19 cellular contexts compared by ENCODE assay signal in genomic region chr4:140047781-140048180, GRCh38.
DNase-seq lines count a peak whose midpoint lies in the region; ATAC-seq and TF ChIP-seq lines count a peak whose summit lies in the region.
"Had no signal": no experiment of that assay in that cellular context is flagged by ENCODE, and none has a peak within 500 bp of the region (broad histone marks: within the 10 kb centered on the region; RNA-seq: fewer than 3 reads in every experiment).

No MANE protein-coding gene starts in this region.

- POLR2A ChIA-PET in Panc1 (lab: Charles Lee): interaction anchor here (0.6 to 0.7 kb wide), 2 partner anchors 9 to 92 kb away, joined by 3 to 11 read pairs; no protein-coding TSS in a partner anchor

- no peak overlapping the region for H3K9ac ChIP-seq in H9 (ENCODE audit: extremely low read depth, insufficient read length, low read length)

- no peak overlapping the region for H3K18ac ChIP-seq in H9 (ENCODE audit: insufficient read length, low read depth, low read length)

- no peak overlapping the region for H3K23ac ChIP-seq in H9 (ENCODE audit: insufficient read length, low read depth, low read length)

- peaks cover 4% of the 10 kb centered on the region for H3K27me3 Mint-ChIP-seq in H9 (ENCODE audit: low read depth)

- peak overlapping the region; percentile 79 for H3K4me2 ChIP-seq in H9 (ENCODE audit: insufficient read depth, insufficient read length, low read length)

- DNase-seq in H9 (no peak), Panc1 (ENCODE audit: low read depth, low spot score) (no peak), esophagus squamous epithelium (lab: John Stamatoyannopoulos, UW) (no peak), psoas muscle (no peak), foreskin keratinocyte (no peak), SHP77 treated with DMSO at 0.1 percent for 48 hours (lab: John Stamatoyannopoulos, UW) (no peak)
- DNase-seq in effector memory CD4-positive, alpha-beta T cell: no peak
- DNase-seq in NK-92 treated with Interleukin-12 subunit alpha and Interleukin-12 subunit beta, amount 100 ng/mL, for 24 hours (lab: John Stamatoyannopoulos, UW): no peak
- DNase-seq: activated CD4-positive, alpha-beta T cell treated with anti-CD3 and anti-CD28 coated beads for 1 hour; activated gamma-delta T cell; amniotic stem cell; DMS153; HFFc6; KBM-7; NCI-H1417 treated with DMSO at 0.1 percent for 48 hours; NCI-H2227 treated with DMSO at 0.1 percent for 48 hours; T-helper 2 cell had no signal

- peaks cover 11% of the 10 kb centered on the region; the same call in 1 of the 2 replicates for H3K4me1 ChIP-seq in H9 (ENCODE audit: insufficient read depth, low read length)
- H3K4me1 ChIP-seq in Panc1 (ENCODE audit: control insufficient read depth, insufficient read depth, low read length): peaks cover 48% of the 10 kb centered on the region
- peaks cover 4 to 74% (median 39%) of the 10 kb centered on the region in 3 donors for H3K4me1 ChIP-seq in esophagus squamous epithelium
- peaks cover 47% of the 10 kb centered on the region for H3K4me1 ChIP-seq in psoas muscle
- H3K4me1 ChIP-seq in foreskin keratinocyte: peaks cover 11% of the 10 kb centered on the region
- peaks cover 4% of the 10 kb centered on the region for H3K4me1 ChIP-seq in effector memory CD4-positive, alpha-beta T cell (ENCODE audit: control insufficient read depth, insufficient read depth, low read length, poor library complexity, severe bottlenecking)

- H4K5ac ChIP-seq in H9 (ENCODE audit: insufficient read length, low read depth, low read length): no peak overlapping the region

- peak overlapping the region in 1 of 2 experiments; percentile 38; a peak in 1 of 5 replicates for H3K4me3 Mint-ChIP-seq in H9

- H2BK5ac ChIP-seq in H9 (ENCODE audit: insufficient read length, low read length): no peak overlapping the region

- H3K79me1 ChIP-seq in H9 (ENCODE audit: insufficient read depth, low read depth, low read length, poor library complexity, severe bottlenecking): no peaks in the 10 kb centered on the region

- no peaks in the 10 kb centered on the region for H3K9me3 ChIP-seq in H9 (ENCODE audit: control insufficient read depth, low read depth, low read length)
- no peaks in the 10 kb centered on the region for H3K9me3 ChIP-seq in Panc1 (ENCODE audit: control insufficient read depth, insufficient read depth, low read depth, low read length)
- H3K9me3 ChIP-seq in esophagus squamous epithelium: no peaks in the 10 kb centered on the region
- no peaks in the 10 kb centered on the region for H3K9me3 ChIP-seq in psoas muscle
- no peaks in the 10 kb centered on the region for H3K9me3 ChIP-seq in effector memory CD4-positive, alpha-beta T cell (ENCODE audit: control insufficient read depth, low read length)
- H3K9me3 ChIP-seq: upper lobe of left lung had no signal

- no peaks in the 10 kb centered on the region for H4K20me1 ChIP-seq in H9 (ENCODE audit: control insufficient read depth, insufficient read depth, insufficient read length)

- H3K27ac ChIP-seq in H9 (ENCODE audit: insufficient read length, low read depth, low read length) (no peak overlapping the region), Panc1 (ENCODE audit: low read length) (peak overlapping the region; percentile 82), esophagus squamous epithelium (peak overlapping the region; percentile 49 to 84 (median 78)), psoas muscle (peak overlapping the region; percentile 75), foreskin keratinocyte (no peak overlapping the region)
- no peak overlapping the region for H3K27ac ChIP-seq in effector memory CD4-positive, alpha-beta T cell (ENCODE audit: insufficient read depth, low read length, poor library complexity, severe bottlenecking)

- H3K14ac ChIP-seq in H9 (ENCODE audit: insufficient read depth, low read length): no peak overlapping the region

- TF ChIP-seq CTCF in H9 (conservative IDR thresholded peaks at IDR 0.05) (no peak), Panc1 (IDR thresholded peaks at IDR 0.05) (no peak), esophagus squamous epithelium (IDR thresholded peaks at IDR 0.05) (no peak), psoas muscle (IDR thresholded peaks at IDR 0.05) (no peak), foreskin keratinocyte (conservative IDR thresholded peaks at IDR 0.05) (no peak)

- peaks cover 50 to 52% of the 10 kb centered on the region in 2 experiments for H3K4me1 Mint-ChIP-seq in H9

- no peaks in the 10 kb centered on the region for H3K79me2 ChIP-seq in H9 (ENCODE audit: insufficient read depth, low read length)

- no peak overlapping the region for H4K8ac ChIP-seq in H9 (replicated peaks; ENCODE audit: insufficient read length, low read depth, low read length)

- H3K27ac Mint-ChIP-seq in H9: no peak overlapping the region; a peak in 1 of 7 replicates
- H3K27ac Mint-ChIP-seq: HFFc6; stimulated activated effector memory CD8-positive, alpha-beta T cell treated with anti-CD3 and anti-CD28 coated beads, Interleukin-12 subunit alpha, Interleukin-12 subunit beta, amount 100 ng/mL, for 72 hours had no signal

- no peaks in the 10 kb centered on the region for H3K9me3 Mint-ChIP-seq in H9
- H3K9me3 Mint-ChIP-seq: HFFc6; stimulated activated effector memory CD8-positive, alpha-beta T cell treated with anti-CD3 and anti-CD28 coated beads, Interleukin-12 subunit alpha, Interleukin-12 subunit beta, amount 100 ng/mL, for 72 hours had no signal

- no peak overlapping the region for H3K4ac ChIP-seq in H9 (ENCODE audit: low read depth, low read length)

- WGBS in H9 (ENCODE audit: extremely low coverage, insufficient read length, low lambda C conversion rate): no CpG with 5 or more reads among the region's 5 CpGs
- 58 to 68% methylated on average over 5 of the region's 5 CpGs for WGBS in esophagus squamous epithelium, 2 donors
- WGBS in psoas muscle, 3 donors: 62 to 70% (median 67%) methylated on average over 5 of the region's 5 CpGs

- no peak overlapping the region for H3K56ac ChIP-seq in H9 (ENCODE audit: insufficient read length, low read depth, low read length)

- H3K23me2 ChIP-seq in H9 (ENCODE audit: insufficient read length, low read depth, low read length, poor library complexity, severe bottlenecking): no peaks in the 10 kb centered on the region

- H3K36me3 ChIP-seq in Panc1 (ENCODE audit: control insufficient read depth, insufficient read depth, low read length) (no peaks in the 10 kb centered on the region), esophagus squamous epithelium (no peaks in the 10 kb centered on the region), psoas muscle (ENCODE audit: insufficient read depth in 1 of 2, low read depth in 1 of 2) (no peaks in the 10 kb centered on the region)
- H3K36me3 ChIP-seq in effector memory CD4-positive, alpha-beta T cell (ENCODE audit: control insufficient read depth, insufficient read depth, low read length): no peaks in the 10 kb centered on the region
- H3K36me3 ChIP-seq: upper lobe of left lung had no signal

- CTCF ChIA-PET in Panc1 (lab: Charles Lee): no interaction called here

- no peak overlapping the region for H2AFZ ChIP-seq in H9 (ENCODE audit: low read length)

- in situ Hi-C loops in Panc1 (cut with HindIII; ENCODE audit: low pct_unique_long_range_greater_than_20kb, low sequenced_read_pairs): no loop called here

- H2AK5ac ChIP-seq in H9 (ENCODE audit: insufficient read length, low read length): no peak overlapping the region

- H4K91ac ChIP-seq in H9 (ENCODE audit: insufficient read length, low read depth, low read length): no peak overlapping the region

- BruUV-seq in Panc1 (replicated peaks; lab: Mats Ljungman, UMichigan): no TSS peak

- intact Hi-C loops in Panc1 (cut with micrococcal nuclease; ENCODE audit: unreplicated experiment) (no loop called here), esophagus squamous epithelium (cut with DNase I) (no loop called here), psoas muscle (cut with DNase I) (loop anchor here in 1 of 2 donors (2.0 to 10.0 kb wide), 2 partner anchors 205 to 313 kb away; no protein-coding TSS in a partner anchor)

- H2BK20ac ChIP-seq in H9 (ENCODE audit: low read depth, low read length, poor library complexity, severe bottlenecking): no peak overlapping the region

- H2BK120ac ChIP-seq in H9 (ENCODE audit: low read depth, low read length, poor library complexity, severe bottlenecking): no peak overlapping the region

- ATAC-seq in Panc1 (no peak), psoas muscle (no peak), foreskin keratinocyte (no peak)
- ATAC-seq: stimulated activated effector memory CD8-positive, alpha-beta T cell treated with anti-CD3 and anti-CD28 coated beads, Interleukin-12 subunit alpha, Interleukin-12 subunit beta, amount 100 ng/mL, for 72 hours had no signal

- no peaks in the 10 kb centered on the region for H3K36me3 Mint-ChIP-seq in H9 (ENCODE audit: insufficient read depth in 1 of 3, low read depth in 3 of 3)
- H3K36me3 Mint-ChIP-seq: stimulated activated effector memory CD8-positive, alpha-beta T cell treated with anti-CD3 and anti-CD28 coated beads, Interleukin-12 subunit alpha, Interleukin-12 subunit beta, amount 100 ng/mL, for 72 hours had no signal

- H3K4me3 ChIP-seq in Panc1 (ENCODE audit: low read depth in 2 of 2, low read length in 2 of 2) (no peak overlapping the region), esophagus squamous epithelium (peak overlapping the region in 1 of 4 donors; percentile 23), psoas muscle (peak overlapping the region; percentile 46)
- no peak overlapping the region for H3K4me3 ChIP-seq in effector memory CD4-positive, alpha-beta T cell (ENCODE audit: insufficient read depth, low read depth, low read length, poor library complexity, severe bottlenecking)

- no peak for TF ChIP-seq POLR2A in esophagus squamous epithelium (IDR thresholded peaks at IDR 0.05)

- H3K27me3 ChIP-seq in H9 (ENCODE audit: insufficient read depth, low read length) (no peaks in the 10 kb centered on the region), Panc1 (ENCODE audit: control insufficient read depth, insufficient read depth, low read length) (no peaks in the 10 kb centered on the region), esophagus squamous epithelium (no peaks in the 10 kb centered on the region), psoas muscle (ENCODE audit: insufficient read depth in 3 of 3, low read length in 2 of 3) (no peaks in the 10 kb centered on the region), foreskin keratinocyte (no peaks in the 10 kb centered on the region)
- no peaks in the 10 kb centered on the region for H3K27me3 ChIP-seq in effector memory CD4-positive, alpha-beta T cell (replicated peaks; ENCODE audit: control insufficient read depth, insufficient read depth, low read length, poor library complexity, severe bottlenecking)
- H3K27me3 ChIP-seq: upper lobe of left lung had no signal

- no peak overlapping the region for H3T11ph ChIP-seq in H9 (ENCODE audit: low read length)

- H2BK15ac ChIP-seq in H9 (ENCODE audit: low read depth, low read length): no peak overlapping the region

- peak overlapping the region; percentile 11 for H2BK12ac ChIP-seq in H9 (ENCODE audit: insufficient read length, low read depth, low read length)

Comparison
In these comparisons a context has a peak if more than half of its experiments do, and no peak if none do; other contexts are left out.
1. H3K27ac ChIP-seq: peak in Panc1 (single experiment), esophagus squamous epithelium (4 of 4) and psoas muscle (single experiment); none in H9 (single experiment), foreskin keratinocyte (single experiment) and effector memory CD4-positive, alpha-beta T cell (single experiment).